8 cellular contexts compared by ENCODE assay signal in the genomic region with DNA sequence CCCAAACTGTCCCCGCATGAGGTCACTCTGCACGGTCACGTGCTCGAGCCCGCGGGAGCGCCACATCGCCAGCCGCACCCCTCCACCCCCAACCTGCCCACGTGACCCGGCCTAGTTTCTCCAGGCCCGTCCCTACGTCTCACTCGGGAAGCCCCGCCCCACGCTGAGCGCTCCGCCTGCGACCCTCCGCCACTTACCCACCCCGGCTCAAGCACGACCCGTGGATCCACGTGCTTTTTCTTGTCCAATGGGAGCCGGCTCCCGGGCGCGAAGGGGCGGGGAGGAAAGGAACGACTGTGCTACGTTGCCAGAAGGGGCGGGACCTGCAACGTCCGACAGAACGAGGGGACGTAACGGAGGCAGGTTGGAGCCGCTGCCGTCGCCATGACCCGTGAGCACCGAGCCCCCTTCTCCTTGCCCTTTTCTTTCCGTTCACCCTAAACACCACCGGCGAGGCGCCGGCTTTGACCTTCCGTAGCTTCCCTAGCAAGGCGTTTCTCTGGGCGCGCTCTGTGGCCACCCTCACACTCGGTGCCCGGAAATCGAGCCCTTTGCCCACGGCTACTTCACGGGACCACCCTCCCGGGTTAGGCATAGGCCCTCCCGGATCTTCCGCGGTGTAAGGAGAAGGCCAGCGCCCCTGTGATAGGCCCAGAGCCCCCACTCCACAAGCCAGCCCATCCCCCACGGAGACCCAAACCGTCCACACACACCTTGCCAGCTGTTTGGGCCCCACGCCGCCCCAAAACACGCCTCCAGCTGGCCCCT. TPM values are rescaled to one million over a fixed set of nuclear protein-coding genes. Genes with fewer than 3 reads are reported as not detected.
A peak's percentile ranks its signal among the peaks of the same experiment; 100 is the strongest.
DNase-seq lines count a peak whose midpoint lies in the region; ATAC-seq and TF ChIP-seq lines count a peak whose summit lies in the region.

Gene SERF2 (plus strand): TSS at position 328 of the 768 bp plus-strand sequence. CDS start 57 bp downstream, at position 385.

- no peaks in the 10 kb centered on the region for H3K36me3 ChIP-seq in parathyroid adenoma (ENCODE audit: control insufficient read depth, insufficient read depth, low read length)
- peaks cover 0 to 36% (median 9%) of the 10 kb centered on the region in 3 donors for H3K36me3 ChIP-seq in tibial nerve

- DNase-seq in GM12864 (ENCODE audit: low read depth) (peak; percentile 98), NCI-H1417 treated with DMSO at 0.1 percent for 48 hours (lab: John Stamatoyannopoulos, UW) (peak; percentile 68), SW480 (ENCODE audit: low spot score) (peak; percentile 97), Right ventricle myocardium superior (peak; percentile 100), tibial nerve (ENCODE audit: low spot score in 2 of 2) (peak; percentile 100)
- peak; percentile 100 for DNase-seq in activated naive CD8-positive, alpha-beta T cell treated with anti-CD3 and anti-CD28 coated beads, Interleukin-2, amount 50 U/mL, for 24 hours

- H3K4me1 ChIP-seq in parathyroid adenoma (no peaks in the 10 kb centered on the region), tibial nerve (peaks cover 0 to 49% (median 23%) of the 10 kb centered on the region in 4 donors)

- peaks cover 10% of the 10 kb centered on the region for H3K79me2 ChIP-seq in parathyroid adenoma

- H3K4me3 ChIP-seq in GM12864 (ENCODE audit: low read depth, low read length), result peak within 1 kb of the TSS; percentile 82
- H3K4me3 ChIP-seq in parathyroid adenoma (ENCODE audit: low read depth, low read length), result peak within 1 kb of the TSS; percentile 99
- H3K4me3 ChIP-seq in tibial nerve, result peak within 1 kb of the TSS; percentile 78 to 95 (median 90)

- no peaks in the 10 kb centered on the region for H3K27me3 ChIP-seq in parathyroid adenoma (ENCODE audit: control insufficient read depth, insufficient read depth, low read length)
- H3K27me3 ChIP-seq in tibial nerve, result no peaks in the 10 kb centered on the region

- no peaks in the 10 kb centered on the region for H3K9me3 Mint-ChIP-seq in activated naive CD8-positive, alpha-beta T cell treated with anti-CD3 and anti-CD28 coated beads, Interleukin-2, amount 50 U/mL, for 24 hours

- peak within 1 kb of the TSS; percentile 92 for H3K27ac Mint-ChIP-seq in activated naive CD8-positive, alpha-beta T cell treated with anti-CD3 and anti-CD28 coated beads, Interleukin-2, amount 50 U/mL, for 24 hours

- H3K4me2 ChIP-seq in parathyroid adenoma (ENCODE audit: low read length), result peak within 1 kb of the TSS; percentile 98

- 0 to 1% methylated on average over 53 to 56 of the region's 66 CpGs for WGBS in tibial nerve, 2 donors

- H3K9ac ChIP-seq in parathyroid adenoma, result peak within 1 kb of the TSS; percentile 87

- H3K27ac ChIP-seq in parathyroid adenoma (peak within 1 kb of the TSS; percentile 93), tibial nerve (peak within 1 kb of the TSS; percentile 98 to 100 (median 100))

- intact Hi-C loops in Right ventricle myocardium superior (cut with DNase I), result no loop called here

- H3K4me1 Mint-ChIP-seq in activated naive CD8-positive, alpha-beta T cell treated with anti-CD3 and anti-CD28 coated beads, Interleukin-2, amount 50 U/mL, for 24 hours, result peaks cover 40% of the 10 kb centered on the region

- peaks cover 32% of the 10 kb centered on the region for H3K36me3 Mint-ChIP-seq in activated naive CD8-positive, alpha-beta T cell treated with anti-CD3 and anti-CD28 coated beads, Interleukin-2, amount 50 U/mL, for 24 hours (ENCODE audit: low read depth)

- TF ChIP-seq POLR2A in tibial nerve (IDR thresholded peaks at IDR 0.05), result peak; percentile 97 to 100

- H2AFZ ChIP-seq in parathyroid adenoma, result peak within 1 kb of the TSS; percentile 86

- no peaks in the 10 kb centered on the region for H3K27me3 Mint-ChIP-seq in activated naive CD8-positive, alpha-beta T cell treated with anti-CD3 and anti-CD28 coated beads, Interleukin-2, amount 50 U/mL, for 24 hours

- ATAC-seq in HG02759 (IDR thresholded peaks at IDR 0.05; ENCODE audit: unreplicated experiment) (peak; percentile 92), Right ventricle myocardium superior (ENCODE audit: poor library complexity) (peak; percentile 96)
- peak; percentile 94 for ATAC-seq in activated naive CD8-positive, alpha-beta T cell treated with anti-CD3 and anti-CD28 coated beads, Interleukin-2, amount 50 U/mL, for 24 hours

- TF ChIP-seq CTCF in GM12864 (IDR thresholded peaks at IDR 0.05; ENCODE audit: low read depth, low read length, missing control alignments) (no peak), parathyroid adenoma (IDR thresholded peaks at IDR 0.05) (no peak), tibial nerve (IDR thresholded peaks at IDR 0.05) (no peak)

- H3K9me3 ChIP-seq in parathyroid adenoma (ENCODE audit: control insufficient read depth, low read length), result no peaks in the 10 kb centered on the region
- no peaks in the 10 kb centered on the region for H3K9me3 ChIP-seq in tibial nerve

- TF ChIP-seq EP300 in tibial nerve (IDR thresholded peaks at IDR 0.05), result peak; percentile 92 to 99

- peak within 1 kb of the TSS; percentile 93 for H3K4me3 Mint-ChIP-seq in activated naive CD8-positive, alpha-beta T cell treated with anti-CD3 and anti-CD28 coated beads, Interleukin-2, amount 50 U/mL, for 24 hours

RNA-seq across cellular contexts. Expression of gene SERF2, which starts in this region (rescaled TPM):
- 1,060 TPM for total RNA-seq in Right ventricle myocardium superior
- total RNA-seq in tibial nerve, result 100 to 1,000 TPM; 698 to 988 (median 804) TPM

Comparison
In these comparisons a context has a peak if more than half of its experiments do, and no peak if none do; other contexts are left out.
1. Peak in every context shown above with its lines: DNase-seq, ATAC-seq, H3K4me3 ChIP-seq and H3K27ac ChIP-seq.